ENCODE assay signal across 23 cellular contexts in genomic region chr6:7684076-7684475, GRCh38. TPM values are rescaled to one million over a fixed set of nuclear protein-coding genes. Genes with fewer than 3 reads are reported as not detected.
DNase-seq lines count a peak whose midpoint lies in the region; ATAC-seq, FAIRE-seq and TF ChIP-seq lines count a peak whose summit lies in the region.
"Had no signal": no experiment of that assay in that cellular context is flagged by ENCODE, and none has a peak within 500 bp of the region (broad histone marks: within the 10 kb centered on the region; RNA-seq: fewer than 3 reads in every experiment).

No MANE protein-coding gene starts in this region.

- H3K4me1 Mint-ChIP-seq in astrocyte (ENCODE audit: low read depth, unreplicated experiment): peaks cover 5% of the 10 kb centered on the region

- H3K79me2 ChIP-seq in GM23248 (ENCODE audit: insufficient read depth) (no peaks in the 10 kb centered on the region), astrocyte (ENCODE audit: insufficient read depth, low read length) (no peaks in the 10 kb centered on the region)

- no peak for FAIRE-seq in astrocyte (lab: Jason Lieb, UNC)
- FAIRE-seq: GM12892, GM18507, GM19239 had no signal

- no peaks in the 10 kb centered on the region for H3K36me3 Mint-ChIP-seq in astrocyte (ENCODE audit: low read depth, unreplicated experiment)

- no peaks in the 10 kb centered on the region for H3K9me3 ChIP-seq in GM23248 (ENCODE audit: low read depth)
- no peaks in the 10 kb centered on the region for H3K9me3 ChIP-seq in astrocyte (ENCODE audit: insufficient read depth, low read depth, low read length)
- H3K9me3 ChIP-seq: BLaER1 had no signal

- no peak for ATAC-seq in GM19023 (IDR thresholded peaks at IDR 0.05; ENCODE audit: unreplicated experiment)

- H3K4me2 ChIP-seq in GM23248 (ENCODE audit: unreplicated experiment) (no peak overlapping the region), astrocyte (ENCODE audit: low read length) (no peak overlapping the region)
- H3K4me2 ChIP-seq: BLaER1 had no signal

- H2AFZ ChIP-seq in GM23248 (peak overlapping the region; percentile 61; the same call in 1 of the 2 replicates), astrocyte (ENCODE audit: low read depth, low read length) (no peak overlapping the region)

- H3K4me3 ChIP-seq in GM23248 (no peak overlapping the region), NB4 (ENCODE audit: low read depth, low read length) (no peak overlapping the region), astrocyte (ENCODE audit: insufficient read depth, low read depth, low read length) (no peak overlapping the region), fibroblast of mammary gland (ENCODE audit: control insufficient read depth, low read depth, low read length) (no peak overlapping the region)
- H3K4me3 ChIP-seq: BLaER1 had no signal

- no peaks in the 10 kb centered on the region for H3F3A ChIP-seq in GM23248 (ENCODE audit: insufficient read depth)

- no peaks in the 10 kb centered on the region for H3K9me2 ChIP-seq in GM23248 (ENCODE audit: insufficient read depth)

- TF ChIP-seq CTCF in NB4 (IDR thresholded peaks at IDR 0.05; ENCODE audit: low read depth, low read length) (no peak), astrocyte (IDR thresholded peaks at IDR 0.05; ENCODE audit: insufficient read depth, low read depth, low read length) (no peak), fibroblast of mammary gland (conservative IDR thresholded peaks at IDR 0.05; ENCODE audit: control insufficient read depth, insufficient read depth, low read depth, low read length) (no peak)

- no peaks in the 10 kb centered on the region for H3K9me3 Mint-ChIP-seq in astrocyte (ENCODE audit: unreplicated experiment)
- H3K9me3 Mint-ChIP-seq: CD4-positive, alpha-beta T cell had no signal

- no peaks in the 10 kb centered on the region for H3K36me3 ChIP-seq in GM23248 (ENCODE audit: low read depth)
- H3K36me3 ChIP-seq in astrocyte (ENCODE audit: insufficient read depth, low read length): no peaks in the 10 kb centered on the region
- H3K36me3 ChIP-seq: BLaER1 had no signal

- H4K20me1 ChIP-seq in GM23248 (ENCODE audit: insufficient read depth): no peaks in the 10 kb centered on the region
- no peaks in the 10 kb centered on the region for H4K20me1 ChIP-seq in astrocyte (ENCODE audit: insufficient read depth, low read length)
- H4K20me1 ChIP-seq: BLaER1 had no signal

- no peak for TF ChIP-seq POLR2A in NB4 (IDR thresholded peaks at IDR 0.05; ENCODE audit: extremely low read depth, insufficient read length)

- DNase-seq in GM23248: peak; percentile 21
- peak; percentile 40 for DNase-seq in NB4 (ENCODE audit: low read depth)
- no peak for DNase-seq in astrocyte (ENCODE audit: low read depth)
- peak; percentile 17 for DNase-seq in fibroblast of mammary gland (ENCODE audit: low read depth)
- no peak for DNase-seq in 8988T
- no peak for DNase-seq in DMS79 (lab: John Stamatoyannopoulos, UW)
- no peak for DNase-seq in GDM1 (lab: John Stamatoyannopoulos, UW)
- DNase-seq: ACHN; CD4-positive, alpha-beta T cell; DMS79 treated with DMSO at 0.1 percent for 48 hours; Kasumi-1; MM.1S; NCI-H1092 treated with DMSO at 0.1 percent for 48 hours; NCI-H1436 treated with DMSO at 0.1 percent for 48 hours; NCI-H524; NK-92 treated with Interleukin-12 subunit alpha and Interleukin-12 subunit beta, amount 100 ng/mL, for 24 hours; Right ventricle myocardium superior had no signal

- in situ Hi-C loops in GM23248 (cut with MboI): no loop called here

- H3K27me3 Mint-ChIP-seq in astrocyte (ENCODE audit: low read depth, unreplicated experiment): no peaks in the 10 kb centered on the region

- H3K27ac ChIP-seq in GM23248 (no peak overlapping the region), astrocyte (ENCODE audit: low read depth, low read length) (no peak overlapping the region)
- H3K27ac ChIP-seq: BLaER1 had no signal

- peak overlapping the region; percentile 41 for H3K27ac Mint-ChIP-seq in astrocyte (ENCODE audit: unreplicated experiment)
- H3K27ac Mint-ChIP-seq: CD4-positive, alpha-beta T cell had no signal

- 29 to 46% methylated on average over 1 of the region's 1 CpG for WGBS in GM23248 (ENCODE audit: low coverage in 1 of 2, low lambda C conversion rate in 2 of 2, missing lambda C conversion rate in 2 of 2), 2 experiments

- H3K9ac ChIP-seq in GM23248 (no peak overlapping the region), astrocyte (ENCODE audit: low read length) (no peak overlapping the region)
- H3K9ac ChIP-seq: BLaER1 had no signal

- H3K27me3 ChIP-seq in GM23248 (replicated peaks; ENCODE audit: insufficient read depth): no peaks in the 10 kb centered on the region
- peaks cover 4% of the 10 kb centered on the region for H3K27me3 ChIP-seq in astrocyte (ENCODE audit: insufficient read depth, low read length)
- H3K27me3 ChIP-seq: BLaER1 had no signal

- H3K4me3 Mint-ChIP-seq in astrocyte (ENCODE audit: unreplicated experiment): no peak overlapping the region
- H3K4me3 Mint-ChIP-seq: CD4-positive, alpha-beta T cell had no signal

- H3K4me1 ChIP-seq in GM23248 (ENCODE audit: insufficient read depth) (0 out of 2 replicates have a peak, but pooled peaks cover 7% of the 10 kb centered on the region), astrocyte (ENCODE audit: insufficient read depth, low read length) (no peaks in the 10 kb centered on the region)
- H3K4me1 ChIP-seq: BLaER1 had no signal

RNA-seq across cellular contexts. Expression of gene BMP6, which starts 41.8 kb away (rescaled TPM):
- total RNA-seq in GM23248 (2014; rRNA removed; shearing (Covaris generic)): 4.6 and 10.3 TPM in 2 replicates
- 1.3 and 2.0 TPM in 2 replicates for polyA plus RNA-seq in GM23248 (2016; fragmentation: Nextera tagmentation; extraction: Ambion mirVana)
- total RNA-seq in astrocyte: 2.2 and 2.8 TPM in 2 replicates
- total RNA-seq: CD4-positive, alpha-beta T cell; RPMI7951 had no signal

Comparison
In these comparisons a context has a peak if more than half of its experiments do, and no peak if none do; other contexts are left out.
1. DNase-seq: peak in GM23248 (single experiment), NB4 (single experiment) and fibroblast of mammary gland (single experiment); none in astrocyte (single experiment), 8988T (single experiment), DMS79 (single experiment) and GDM1 (single experiment).